8 cellular contexts compared by ENCODE assay signal in the genomic region with DNA sequence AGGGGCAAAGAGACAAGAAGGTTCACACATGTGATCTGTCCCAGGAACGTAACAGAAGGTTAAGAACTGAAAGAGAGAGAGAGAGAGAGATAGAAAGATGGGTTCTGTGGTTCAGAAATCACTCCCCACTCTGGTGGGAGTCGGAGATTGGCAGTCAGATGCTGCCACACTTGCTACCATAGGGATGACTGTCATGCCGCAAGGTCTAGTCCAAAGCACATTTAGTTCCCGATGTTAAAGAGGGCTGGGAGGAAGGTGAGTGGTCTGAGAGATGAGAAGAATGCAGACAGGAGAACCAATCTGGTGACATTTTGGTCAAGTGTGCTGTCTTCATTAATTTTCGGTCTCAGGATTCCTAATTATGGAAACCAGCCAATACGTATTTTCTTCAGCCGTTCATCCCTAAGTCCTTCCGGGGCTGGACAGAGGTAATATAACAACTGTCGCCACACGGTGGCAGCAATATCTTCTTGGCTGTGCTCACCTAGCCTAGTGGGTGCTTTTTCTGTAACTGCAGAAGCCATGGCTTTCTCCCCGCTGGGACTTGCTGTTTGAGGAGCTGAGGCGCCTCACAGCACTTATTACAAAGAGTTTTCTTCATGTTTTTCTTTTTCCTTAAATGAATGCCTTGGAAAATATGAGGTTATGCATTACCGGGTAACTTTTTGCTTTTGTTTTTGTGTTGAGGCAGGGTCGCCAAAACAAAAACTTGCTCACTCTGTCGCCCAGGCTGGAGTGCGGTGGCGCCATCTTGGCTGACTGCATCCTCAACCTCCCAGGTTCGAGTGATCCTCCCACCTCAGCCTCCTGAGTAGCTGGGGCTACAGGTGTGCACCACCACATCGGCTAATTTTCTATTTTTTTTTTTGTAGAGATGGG. TPM values are rescaled to one million over a fixed set of nuclear protein-coding genes. Genes with fewer than 3 reads are reported as not detected.
A peak's percentile ranks its signal among the peaks of the same experiment; 100 is the strongest.
DNase-seq lines count a peak whose midpoint lies in the region; ATAC-seq and TF ChIP-seq lines count a peak whose summit lies in the region.

No MANE protein-coding gene starts in this region.

- CTCF ChIA-PET in CD4-positive, alpha-beta memory T cell (lab: Charles Lee; ENCODE audit: partially characterized antibody), result interaction anchor here (1.2 to 2.5 kb wide), 7 partner anchors 7 to 346 kb away, joined by 3 to 9 read pairs (median 5); no protein-coding TSS in a partner anchor

- intact Hi-C loops in CD4-positive, alpha-beta memory T cell (cut with micrococcal nuclease), result loop anchor here (1.0 to 10.0 kb wide), 4 partner anchors 126 to 673 kb away; partner anchors contain the start of gene IL22RA2
- intact Hi-C loops in mucosa of descending colon (cut with DNase I, micrococcal nuclease), result no loop called here

- no peak overlapping the region for H3K27ac ChIP-seq in CD4-positive, alpha-beta memory T cell (ENCODE audit: low read depth, low read length)

- H3K36me3 ChIP-seq in CD4-positive, alpha-beta memory T cell (ENCODE audit: insufficient read depth, low read length), result no peaks in the 10 kb centered on the region
- no peaks in the 10 kb centered on the region for H3K36me3 ChIP-seq in mucosa of descending colon (ENCODE audit: low read depth)

- peak; percentile 28 for TF ChIP-seq CTCF in mucosa of descending colon (IDR thresholded peaks at IDR 0.05)

- peak overlapping the region in 1 of 8 donors; percentile 17 for H3K4me3 Mint-ChIP-seq in CD4-positive, alpha-beta memory T cell
- no peak overlapping the region for H3K4me3 Mint-ChIP-seq in effector memory CD8-positive, alpha-beta T cell

- peak in 4 of 5 donors; percentile 38 to 51 (median 46) for DNase-seq in CD4-positive, alpha-beta memory T cell
- DNase-seq in NCI-H82 treated with DMSO at 0.1 percent for 48 hours (lab: John Stamatoyannopoulos, UW; ENCODE audit: unreplicated experiment), result peak; percentile 63
- peak; percentile 68 to 75 for DNase-seq in activated CD4-positive, alpha-beta T cell treated with anti-CD3 and anti-CD28 coated beads, Interleukin-2, amount 50 U/mL, for 48 hours
- peak; percentile 60 to 63 (median 63) for DNase-seq in effector memory CD8-positive, alpha-beta T cell
- peak; percentile 63 to 89 (median 78) for DNase-seq in mucosa of descending colon
- peak; percentile 18 to 32 for DNase-seq in stimulated activated CD8-positive, alpha-beta memory T cell treated with anti-CD3 and anti-CD28 coated beads, Interleukin-7, amount 100 ng/mL, for 1 hour (ENCODE audit: low read depth in 2 of 2)

- no peaks in the 10 kb centered on the region for H3K9me3 ChIP-seq in CD4-positive, alpha-beta memory T cell (ENCODE audit: control insufficient read depth in 1 of 2, low read length in 2 of 2)
- no peaks in the 10 kb centered on the region for H3K9me3 ChIP-seq in mucosa of descending colon

- H3K27me3 ChIP-seq in CD4-positive, alpha-beta memory T cell (ENCODE audit: insufficient read depth, low read length), result no peaks in the 10 kb centered on the region

- H3K4me3 ChIP-seq in CD4-positive, alpha-beta memory T cell (ENCODE audit: low read length in 2 of 2), result no peak overlapping the region
- H3K4me3 ChIP-seq in mucosa of descending colon, result no peak overlapping the region

- ATAC-seq in GM19455 (IDR thresholded peaks at IDR 0.05; ENCODE audit: unreplicated experiment) (peak; percentile 92), HG03520 (IDR thresholded peaks at IDR 0.05; ENCODE audit: unreplicated experiment) (peak; percentile 80), mucosa of descending colon (peak; percentile 66)
- peak; percentile 96 for ATAC-seq in effector memory CD8-positive, alpha-beta T cell (replicated peaks)

- H3K27me3 Mint-ChIP-seq in CD4-positive, alpha-beta memory T cell, result peaks cover 10 to 32% of the 10 kb centered on the region in 2 donors
- H3K27me3 Mint-ChIP-seq in effector memory CD8-positive, alpha-beta T cell, result peaks cover 47 to 56% of the 10 kb centered on the region in 2 donors

- peaks cover 0 to 2% (median 0%) of the 10 kb centered on the region in 8 donors for H3K9me3 Mint-ChIP-seq in CD4-positive, alpha-beta memory T cell
- no peaks in the 10 kb centered on the region for H3K9me3 Mint-ChIP-seq in effector memory CD8-positive, alpha-beta T cell

- H3K4me1 ChIP-seq in CD4-positive, alpha-beta memory T cell (ENCODE audit: insufficient read depth, low read length), result no peaks in the 10 kb centered on the region
- peaks cover 15% of the 10 kb centered on the region for H3K4me1 ChIP-seq in mucosa of descending colon (ENCODE audit: low read depth)

- H3K4me1 Mint-ChIP-seq in CD4-positive, alpha-beta memory T cell, result peaks cover 0 to 10% (median 6%) of the 10 kb centered on the region in 4 donors
- no peaks in the 10 kb centered on the region for H3K4me1 Mint-ChIP-seq in effector memory CD8-positive, alpha-beta T cell (ENCODE audit: low read depth in 2 of 2)

- H3K27ac Mint-ChIP-seq in CD4-positive, alpha-beta memory T cell, result peak overlapping the region in 1 of 7 donors; percentile 68
- no peak overlapping the region for H3K27ac Mint-ChIP-seq in effector memory CD8-positive, alpha-beta T cell

- H3K36me3 Mint-ChIP-seq in CD4-positive, alpha-beta memory T cell, result no peaks in the 10 kb centered on the region
- no peaks in the 10 kb centered on the region for H3K36me3 Mint-ChIP-seq in effector memory CD8-positive, alpha-beta T cell (ENCODE audit: insufficient read depth)

- POLR2A ChIA-PET in CD4-positive, alpha-beta memory T cell (lab: Charles Lee; ENCODE audit: partially characterized antibody), result no interaction called here

RNA-seq across cellular contexts. Expression of gene SLC35D3, which starts 46.0 kb away (rescaled TPM):
- total RNA-seq in CD4-positive, alpha-beta memory T cell, result not detected
- not detected for polyA plus RNA-seq in CD4-positive, alpha-beta memory T cell
- under 1 TPM; 0.12 to 0.92 (median 0.19) TPM for total RNA-seq in mucosa of descending colon

Comparison
In these comparisons a context has a peak if more than half of its experiments do, and no peak if none do; other contexts are left out.
1. DNase-seq: peak in every context shown above with its lines; median percentile 78 in mucosa of descending colon; 72 in activated CD4-positive, alpha-beta T cell treated with anti-CD3 and anti-CD28 coated beads, Interleukin-2, amount 50 U/mL, for 48 hours; 63 in NCI-H82 treated with DMSO at 0.1 percent for 48 hours; 63 in effector memory CD8-positive, alpha-beta T cell; 46 in CD4-positive, alpha-beta memory T cell; 25 in stimulated activated CD8-positive, alpha-beta memory T cell treated with anti-CD3 and anti-CD28 coated beads, Interleukin-7, amount 100 ng/mL, for 1 hour.